8 cellular contexts compared by ENCODE assay signal in the genomic region with DNA sequence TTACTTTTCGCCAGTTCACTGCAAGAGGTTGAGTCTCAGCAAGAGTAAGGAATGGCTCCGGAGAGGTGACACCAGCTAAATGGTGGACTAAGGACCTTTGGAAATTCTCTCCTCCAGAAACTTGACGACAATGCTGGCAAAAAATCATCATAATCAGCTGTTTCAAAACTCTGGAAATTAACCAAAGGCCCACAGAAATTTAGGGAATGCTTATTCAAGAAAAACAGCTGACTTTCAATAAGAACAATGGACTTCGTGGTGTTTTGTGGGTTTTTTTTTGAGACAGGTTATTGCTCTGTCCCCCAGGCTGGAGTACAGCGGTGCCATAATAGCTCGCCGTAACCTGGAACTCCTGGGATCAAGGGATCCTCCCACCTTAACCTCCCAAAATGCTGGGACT.
"Had no signal": no experiment of that assay in that cellular context is flagged by ENCODE, and none has a peak within 500 bp of the region (broad histone marks: within the 10 kb centered on the region; RNA-seq: fewer than 3 reads in every experiment).

No MANE protein-coding gene starts in this region.

- H3K4me3 Mint-ChIP-seq: HFFc6 had no signal

- H3K4me1 ChIP-seq: HAP-1 had no signal

- H3K36me3 ChIP-seq: HAP-1 had no signal

- H3K27ac Mint-ChIP-seq: HFFc6 had no signal

- ATAC-seq: HCT116 had no signal

- H3K9ac ChIP-seq: GM23248 had no signal

- H3K27ac ChIP-seq: GM23248 had no signal

- DNase-seq: GM23248, GOT3, H7, HFFc6, IMR-90 had no signal

- FAIRE-seq: HTR-8/SVneo had no signal

- H3K4me3 ChIP-seq: GM23248, HAP-1 had no signal

- H2AFZ ChIP-seq: GM23248 had no signal
